ENCODE assay signal across 21 cellular contexts in genomic region chr7:148581685-148582084, GRCh38. TPM values are rescaled to one million over a fixed set of nuclear protein-coding genes. Genes with fewer than 3 reads are reported as not detected.
A peak's percentile ranks its signal among the peaks of the same experiment; 100 is the strongest.
DNase-seq lines count a peak whose midpoint lies in the region; ATAC-seq and TF ChIP-seq lines count a peak whose summit lies in the region.
"Had no signal": no experiment of that assay in that cellular context is flagged by ENCODE, and none has a peak within 500 bp of the region (broad histone marks: within the 10 kb centered on the region; RNA-seq: fewer than 3 reads in every experiment).

No MANE protein-coding gene starts in this region.

- intact Hi-C loops in natural killer cell (cut with micrococcal nuclease) = no loop called here
- intact Hi-C loops in dendritic cell treated with granulocyte-macrophage colony-stimulating factor and Interleukin-4, amounts not matched to agents 40 ng/mL and 50 ng/mL, for 4 days (cut with micrococcal nuclease) = no loop called here

- H3K9me3 Mint-ChIP-seq in natural killer cell treated with Interleukin-12 subunit alpha and Interleukin-12 subunit beta and Interleukin-15 and Interleukin-18, amount 100 ng/mL, for 72 hours = no peaks in the 10 kb centered on the region
- H3K9me3 Mint-ChIP-seq in natural killer cell = no peaks in the 10 kb centered on the region
- H3K9me3 Mint-ChIP-seq in dendritic cell treated with granulocyte-macrophage colony-stimulating factor and Interleukin-4, amounts not matched to agents 40 ng/mL and 50 ng/mL, for 4 days = no peaks in the 10 kb centered on the region
- H3K9me3 Mint-ChIP-seq in stimulated activated effector memory CD8-positive, alpha-beta T cell treated with anti-CD3 and anti-CD28 coated beads, Interleukin-12 subunit alpha, Interleukin-12 subunit beta, amount 100 ng/mL, for 72 hours = no peaks in the 10 kb centered on the region

- no peak for DNase-seq in natural killer cell treated with Interleukin-12 subunit alpha and Interleukin-12 subunit beta and Interleukin-15 and Interleukin-18, amount 100 ng/mL, for 72 hours (ENCODE audit: low spot score)
- DNase-seq in natural killer cell (no peak), NOMO-1 treated with dmso at 0.1 percent for 144 hours (lab: John Stamatoyannopoulos, UW; ENCODE audit: unreplicated experiment) (peak; percentile 11), epidermal melanocyte (ENCODE audit: insufficient read length, low spot score) (no peak)
- DNase-seq in stimulated activated effector memory CD8-positive, alpha-beta T cell treated with anti-CD3 and anti-CD28 coated beads, Interleukin-12 subunit alpha, Interleukin-12 subunit beta, amount 100 ng/mL, for 72 hours (ENCODE audit: low spot score in 2 of 2) = no peak
- DNase-seq in activated naive CD4-positive, alpha-beta T cell treated with Interleukin-2 at 50 U/mL for 16 hours = no peak
- DNase-seq: AML-193, C1 segment of cervical spinal cord, DMS79 treated with DMSO at 0.1 percent for 48 hours, MG63, NCI-H1105, NCI-H2029 treated with DMSO at 0.1 percent for 48 hours, NCI-H226, NCI-H510A treated with DMSO at 0.1 percent for 48 hours, NCI-H748 treated with DMSO at 0.1 percent for 48 hours, Right ventricle myocardium superior, SK-N-SH had no signal

- peak in 1 of 2 donors; percentile 78 for ATAC-seq in natural killer cell treated with Interleukin-12 subunit alpha and Interleukin-12 subunit beta and Interleukin-15 and Interleukin-18, amount 100 ng/mL, for 72 hours
- ATAC-seq in natural killer cell (no peak), GM21360 (IDR thresholded peaks at IDR 0.05; ENCODE audit: unreplicated experiment) (no peak)
- ATAC-seq in stimulated activated effector memory CD8-positive, alpha-beta T cell treated with anti-CD3 and anti-CD28 coated beads, Interleukin-12 subunit alpha, Interleukin-12 subunit beta, amount 100 ng/mL, for 72 hours = no peak

- H3K36me3 Mint-ChIP-seq in natural killer cell treated with Interleukin-12 subunit alpha and Interleukin-12 subunit beta and Interleukin-15 and Interleukin-18, amount 100 ng/mL, for 72 hours = no peaks in the 10 kb centered on the region
- H3K36me3 Mint-ChIP-seq in natural killer cell = no peaks in the 10 kb centered on the region
- H3K36me3 Mint-ChIP-seq in dendritic cell treated with granulocyte-macrophage colony-stimulating factor and Interleukin-4, amounts not matched to agents 40 ng/mL and 50 ng/mL, for 4 days (ENCODE audit: low read depth) = no peaks in the 10 kb centered on the region
- peaks cover 4% of the 10 kb centered on the region for H3K36me3 Mint-ChIP-seq in stimulated activated effector memory CD8-positive, alpha-beta T cell treated with anti-CD3 and anti-CD28 coated beads, Interleukin-12 subunit alpha, Interleukin-12 subunit beta, amount 100 ng/mL, for 72 hours

- peaks cover 9 to 19% of the 10 kb centered on the region in 2 donors for H3K4me1 Mint-ChIP-seq in natural killer cell treated with Interleukin-12 subunit alpha and Interleukin-12 subunit beta and Interleukin-15 and Interleukin-18, amount 100 ng/mL, for 72 hours (ENCODE audit: low read depth in 2 of 2)
- H3K4me1 Mint-ChIP-seq in natural killer cell = no peaks in the 10 kb centered on the region
- peaks cover 39% of the 10 kb centered on the region for H3K4me1 Mint-ChIP-seq in dendritic cell treated with granulocyte-macrophage colony-stimulating factor and Interleukin-4, amounts not matched to agents 40 ng/mL and 50 ng/mL, for 4 days (ENCODE audit: low read depth)
- peaks cover 23% of the 10 kb centered on the region for H3K4me1 Mint-ChIP-seq in stimulated activated effector memory CD8-positive, alpha-beta T cell treated with anti-CD3 and anti-CD28 coated beads, Interleukin-12 subunit alpha, Interleukin-12 subunit beta, amount 100 ng/mL, for 72 hours

- TF ChIP-seq CTCF in natural killer cell (IDR thresholded peaks at IDR 0.05) = no peak

- H3K4me3 Mint-ChIP-seq in natural killer cell treated with Interleukin-12 subunit alpha and Interleukin-12 subunit beta and Interleukin-15 and Interleukin-18, amount 100 ng/mL, for 72 hours = no peak overlapping the region
- H3K4me3 Mint-ChIP-seq in natural killer cell = no peak overlapping the region
- H3K4me3 Mint-ChIP-seq in dendritic cell treated with granulocyte-macrophage colony-stimulating factor and Interleukin-4, amounts not matched to agents 40 ng/mL and 50 ng/mL, for 4 days = no peak overlapping the region
- H3K4me3 Mint-ChIP-seq in stimulated activated effector memory CD8-positive, alpha-beta T cell treated with anti-CD3 and anti-CD28 coated beads, Interleukin-12 subunit alpha, Interleukin-12 subunit beta, amount 100 ng/mL, for 72 hours = no peak overlapping the region

- H3K27ac Mint-ChIP-seq in natural killer cell treated with Interleukin-12 subunit alpha and Interleukin-12 subunit beta and Interleukin-15 and Interleukin-18, amount 100 ng/mL, for 72 hours = peak overlapping the region; percentile 62 to 83
- no peak overlapping the region for H3K27ac Mint-ChIP-seq in natural killer cell
- H3K27ac Mint-ChIP-seq in dendritic cell treated with granulocyte-macrophage colony-stimulating factor and Interleukin-4, amounts not matched to agents 40 ng/mL and 50 ng/mL, for 4 days = peak overlapping the region; percentile 46
- peak overlapping the region; percentile 67 for H3K27ac Mint-ChIP-seq in stimulated activated effector memory CD8-positive, alpha-beta T cell treated with anti-CD3 and anti-CD28 coated beads, Interleukin-12 subunit alpha, Interleukin-12 subunit beta, amount 100 ng/mL, for 72 hours

- peaks cover 3 to 14% of the 10 kb centered on the region in 2 donors for H3K27me3 Mint-ChIP-seq in natural killer cell treated with Interleukin-12 subunit alpha and Interleukin-12 subunit beta and Interleukin-15 and Interleukin-18, amount 100 ng/mL, for 72 hours
- H3K27me3 Mint-ChIP-seq in natural killer cell (ENCODE audit: low read depth in 2 of 2) = peaks cover 12 to 16% of the 10 kb centered on the region in 2 donors
- no peaks in the 10 kb centered on the region for H3K27me3 Mint-ChIP-seq in dendritic cell treated with granulocyte-macrophage colony-stimulating factor and Interleukin-4, amounts not matched to agents 40 ng/mL and 50 ng/mL, for 4 days

RNA-seq across cellular contexts. Expression of gene C7orf33, which starts 8.9 kb away (rescaled TPM):
- not detected for total RNA-seq in natural killer cell treated with Interleukin-12 subunit alpha and Interleukin-12 subunit beta and Interleukin-15 and Interleukin-18, amount 100 ng/mL, for 72 hours
- not detected for total RNA-seq in natural killer cell
- total RNA-seq: A172, LHCN-M2, Right ventricle myocardium superior had no signal

Comparison
In these comparisons a context has a peak if more than half of its experiments do, and no peak if none do; other contexts are left out.
1. H3K27ac Mint-ChIP-seq: peak in natural killer cell treated with Interleukin-12 subunit alpha and Interleukin-12 subunit beta and Interleukin-15 and Interleukin-18, amount 100 ng/mL, for 72 hours (2 of 2), dendritic cell treated with granulocyte-macrophage colony-stimulating factor and Interleukin-4, amounts not matched to agents 40 ng/mL and 50 ng/mL, for 4 days (single experiment) and stimulated activated effector memory CD8-positive, alpha-beta T cell treated with anti-CD3 and anti-CD28 coated beads, Interleukin-12 subunit alpha, Interleukin-12 subunit beta, amount 100 ng/mL, for 72 hours (single experiment); none in natural killer cell (0 of 2).